ENCODE assay signal across 8 cellular contexts in genomic region chr11:107928046-107928766, GRCh38. TPM values are rescaled to one million over a fixed set of nuclear protein-coding genes. Genes with fewer than 3 reads are reported as not detected.
DNase-seq lines count a peak whose midpoint lies in the region; ATAC-seq, FAIRE-seq and TF ChIP-seq lines count a peak whose summit lies in the region.

A gene with protein sequence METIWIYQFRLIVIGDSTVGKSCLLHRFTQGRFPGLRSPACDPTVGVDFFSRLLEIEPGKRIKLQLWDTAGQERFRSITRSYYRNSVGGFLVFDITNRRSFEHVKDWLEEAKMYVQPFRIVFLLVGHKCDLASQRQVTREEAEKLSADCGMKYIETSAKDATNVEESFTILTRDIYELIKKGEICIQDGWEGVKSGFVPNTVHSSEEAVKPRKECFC (plus strand): TSS chr11:107928448. CDS start chr11:107928569, 121 bp downstream.

- H3K4me3 ChIP-seq in endothelial cell of umbilical vein (replicated peaks in 1 of 3; ENCODE audit: insufficient read depth in 1 of 3, low read depth in 1 of 3, low read length in 3 of 3) (peak within 1 kb of the TSS; percentile 17 to 48 (median 28)), mesodermal cell (ENCODE audit: extremely low read depth, insufficient read depth, low read length, poor library complexity, severe bottlenecking) (peak within 1 kb of the TSS; percentile 51)

- H3K36me3 ChIP-seq in endothelial cell of umbilical vein (ENCODE audit: control insufficient read depth in 2 of 2, extremely low read depth in 1 of 2, insufficient read depth in 2 of 2, low read length in 2 of 2) (no peaks in the 10 kb centered on the region), mesodermal cell (ENCODE audit: control insufficient read depth, insufficient read depth, low read length) (no peaks in the 10 kb centered on the region)

- peaks cover 38% of the 10 kb centered on the region for H3K27me3 ChIP-seq in CD4-positive, alpha-beta T cell (ENCODE audit: control insufficient read depth, insufficient read depth, low read length)
- H3K27me3 ChIP-seq in endothelial cell of umbilical vein (ENCODE audit: control insufficient read depth in 2 of 2, insufficient read depth in 2 of 2, low read length in 2 of 2), result peaks cover 9 to 14% of the 10 kb centered on the region in 2 experiments

- dilution Hi-C loops in endothelial cell of umbilical vein (cut with MboI; ENCODE audit: extremely low pct_ligation_motif_present, low sequenced_read_pairs), result no loop called here

- WGBS in mesodermal cell (ENCODE audit: insufficient coverage in 2 of 2), 2 experiments, result 0% methylated on average over 27 to 36 of the region's 61 CpGs

- H3K9ac ChIP-seq in endothelial cell of umbilical vein (replicated peaks; ENCODE audit: extremely low read depth, insufficient read depth, low read length), result no peak within 1 kb of the TSS

- peak; percentile 93 for FAIRE-seq in endothelial cell of umbilical vein (lab: Jason Lieb, UNC)

- H3K36me3 Mint-ChIP-seq in CD4-positive, alpha-beta T cell (ENCODE audit: low read depth), result no peaks in the 10 kb centered on the region

- no peaks in the 10 kb centered on the region for H3K9me1 ChIP-seq in endothelial cell of umbilical vein (replicated peaks; ENCODE audit: control insufficient read depth, extremely low read depth, insufficient read depth, low read length)

- H3K27ac ChIP-seq in CD4-positive, alpha-beta T cell (ENCODE audit: low read depth, low read length), result no peak within 1 kb of the TSS
- H3K27ac ChIP-seq in endothelial cell of umbilical vein (ENCODE audit: insufficient read depth, low read depth, low read length) (no peak within 1 kb of the TSS), mesodermal cell (ENCODE audit: low read depth, low read length, severe bottlenecking) (no peak within 1 kb of the TSS)

- intact Hi-C loops in CD4-positive, alpha-beta T cell (cut with DNase I, micrococcal nuclease), result no loop called here
- intact Hi-C loops in endothelial cell of umbilical vein (cut with micrococcal nuclease), result loop anchor here (1.0 to 2.0 kb wide), 2 partner anchors 81 to 232 kb away; partner anchors contain the start of gene CUL5

- H3K4me1 ChIP-seq in endothelial cell of umbilical vein (ENCODE audit: control insufficient read depth, extremely low read depth, insufficient read depth, low read length) (peaks cover 2% of the 10 kb centered on the region), mesodermal cell (ENCODE audit: control insufficient read depth, insufficient read depth, low read length, poor library complexity, severe bottlenecking) (no peaks in the 10 kb centered on the region)

- peak within 1 kb of the TSS; percentile 73 for H3K4me2 ChIP-seq in endothelial cell of umbilical vein (ENCODE audit: insufficient read depth, low read length)

- no peaks in the 10 kb centered on the region for H3K9me3 Mint-ChIP-seq in CD4-positive, alpha-beta T cell

- ATAC-seq in CD4-positive, alpha-beta T cell (ENCODE audit: poor library complexity), result peak; percentile 82
- peak; percentile 85 for ATAC-seq in GM19468 (IDR thresholded peaks at IDR 0.05; ENCODE audit: extremely low read depth, unreplicated experiment)

- POLR2A ChIA-PET in CD4-positive, alpha-beta T cell (lab: Charles Lee), result no interaction called here
- POLR2A ChIA-PET in endothelial cell of umbilical vein (lab: Charles Lee), result no interaction called here

- H3K79me2 ChIP-seq in endothelial cell of umbilical vein (ENCODE audit: control insufficient read depth, insufficient read depth, low read length), result no peaks in the 10 kb centered on the region

- H3K27ac Mint-ChIP-seq in CD4-positive, alpha-beta T cell, result no peak within 1 kb of the TSS

- no peaks in the 10 kb centered on the region for H4K20me1 ChIP-seq in endothelial cell of umbilical vein (replicated peaks; ENCODE audit: control insufficient read depth, extremely low read depth, insufficient read depth, low read length)

- H3K9me3 ChIP-seq in CD4-positive, alpha-beta T cell (ENCODE audit: control insufficient read depth, low read length), result no peaks in the 10 kb centered on the region
- H3K9me3 ChIP-seq in endothelial cell of umbilical vein (replicated peaks; ENCODE audit: control insufficient read depth, insufficient read depth, low read length) (no peaks in the 10 kb centered on the region), mesodermal cell (ENCODE audit: control insufficient read depth, low read length) (no peaks in the 10 kb centered on the region)

- no peak for TF ChIP-seq CTCF in CD4-positive, alpha-beta T cell (IDR thresholded peaks at IDR 0.05)
- no peak for TF ChIP-seq CTCF in endothelial cell of umbilical vein (IDR thresholded peaks at IDR 0.05; ENCODE audit: extremely low read depth in 1 of 2, insufficient read depth in 1 of 2, low read depth in 1 of 2, low read length in 2 of 2)

- no TSS peak for BruUV-seq in endothelial cell of umbilical vein (replicated peaks; lab: Mats Ljungman, UMichigan)

- peak; percentile 14 to 55 (median 42) for DNase-seq in CD4-positive, alpha-beta T cell
- peak; percentile 96 for DNase-seq in HPDE6-E6E7 (ENCODE audit: extremely low spot score)
- peak; percentile 97 to 98 for DNase-seq in NOMO-1 (lab: John Stamatoyannopoulos, UW; ENCODE audit: unreplicated experiment in 2 of 2)
- peak; percentile 24 for DNase-seq in activated CD8-positive, alpha-beta memory T cell treated with anti-CD3 and anti-CD28 coated beads, Interleukin-2, amount 50 U/mL, for 24 hours (ENCODE audit: extremely low read depth)
- DNase-seq in endothelial cell of umbilical vein (ENCODE audit: low read depth, low spot score), result peak; percentile 93
- DNase-seq in stimulated activated CD8-positive, alpha-beta memory T cell treated with anti-CD3 and anti-CD28 coated beads, Interleukin-15, amount 100 ng/mL, for 1 hour (ENCODE audit: low read depth), result peak; percentile 6

- H3K4me3 Mint-ChIP-seq in CD4-positive, alpha-beta T cell, result peak within 1 kb of the TSS; percentile 55

- no peak for TF ChIP-seq POLR2A in endothelial cell of umbilical vein (IDR thresholded peaks at IDR 0.05; ENCODE audit: low read depth, low read length)

- peak within 1 kb of the TSS; percentile 67 for H2AFZ ChIP-seq in endothelial cell of umbilical vein (ENCODE audit: low read depth, low read length)

- H3K27me3 Mint-ChIP-seq in CD4-positive, alpha-beta T cell, result peaks cover 56% of the 10 kb centered on the region

- peaks cover 10% of the 10 kb centered on the region for H3K4me1 Mint-ChIP-seq in CD4-positive, alpha-beta T cell (ENCODE audit: low read depth)

- CTCF ChIA-PET in CD4-positive, alpha-beta T cell (lab: Charles Lee), result no interaction called here
- CTCF ChIA-PET in endothelial cell of umbilical vein (lab: Charles Lee), result no interaction called here

TF ChIP-seq in endothelial cell of umbilical vein, 7 proteins besides CTCF, POLR2A, EP300 and RAD21:
- TF ChIP-seq MYC (IDR thresholded peaks at IDR 0.05; ENCODE audit: low read depth, low read length), result no peak
- no peak for TF ChIP-seq GATA2 (IDR thresholded peaks at IDR 0.05; ENCODE audit: insufficient read depth, insufficient read length, low read depth, low read length)

RNA-seq across cellular contexts. Expression of the gene that starts here (rescaled TPM):
- not detected for total RNA-seq in CD4-positive, alpha-beta T cell
- total RNA-seq in endothelial cell of umbilical vein, result not detected in 2 replicates
- not detected in 2 replicates for polyA plus RNA-seq in endothelial cell of umbilical vein
- polyA plus RNA-seq in endothelial cell of umbilical vein (2011; cell fraction: cytosol; rRNA removed), result not detected in 2 replicates
- polyA plus RNA-seq in endothelial cell of umbilical vein (2011; cell fraction: nucleus; rRNA removed), result not detected in 2 replicates
- not detected in 2 replicates for polyA plus RNA-seq in endothelial cell of umbilical vein (2012)
- not detected in 2 replicates for polyA minus RNA-seq in endothelial cell of umbilical vein
- not detected for polyA minus RNA-seq in endothelial cell of umbilical vein (2011; cell fraction: cytosol; rRNA and poly(A)+ RNA removed)
- not detected in 2 replicates for polyA minus RNA-seq in endothelial cell of umbilical vein (2011; cell fraction: nucleus; rRNA and poly(A)+ RNA removed)
- 1.4 TPM for polyA plus RNA-seq in mesodermal cell (2013, experiment 1 of 2)
- polyA plus RNA-seq in mesodermal cell (2013, experiment 2 of 2), result 1.1 TPM

Comparison
In these comparisons a context has a peak if more than half of its experiments do, and no peak if none do; other contexts are left out.
1. Peak in DNase-seq and ATAC-seq in CD4-positive, alpha-beta T cell; RNA of the gene not detected or under 1 TPM.
2. Peak in DNase-seq, H3K4me3 ChIP-seq and H3K4me2 ChIP-seq in endothelial cell of umbilical vein; RNA of the gene not detected or under 1 TPM.
3. DNase-seq: peak in every context shown above with its lines; median percentile 98 in NOMO-1; 96 in HPDE6-E6E7; 93 in endothelial cell of umbilical vein; 42 in CD4-positive, alpha-beta T cell; 24 in activated CD8-positive, alpha-beta memory T cell treated with anti-CD3 and anti-CD28 coated beads, Interleukin-2, amount 50 U/mL, for 24 hours; 6 in stimulated activated CD8-positive, alpha-beta memory T cell treated with anti-CD3 and anti-CD28 coated beads, Interleukin-15, amount 100 ng/mL, for 1 hour.